36 cellular contexts compared by ENCODE assay signal in the genomic region with DNA sequence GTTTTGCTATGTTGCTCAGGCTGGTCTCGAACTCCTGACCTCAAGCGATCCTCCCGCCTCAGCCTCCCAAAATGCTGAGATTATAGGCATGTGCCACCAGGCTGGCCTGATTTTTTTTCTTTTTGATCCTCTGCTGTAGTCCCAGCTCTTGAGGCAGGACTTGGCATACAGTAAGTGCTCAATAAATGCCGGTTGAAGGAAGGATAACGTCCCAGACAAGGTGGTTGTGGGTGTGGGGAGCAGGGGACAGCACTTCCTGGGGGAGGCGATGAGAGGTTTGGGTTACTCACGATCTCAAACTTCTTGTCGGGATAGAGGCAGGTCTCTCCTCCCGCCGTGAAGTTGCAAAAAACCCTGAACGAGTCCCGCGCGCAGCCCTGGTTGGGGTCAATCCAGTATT. TPM values are rescaled to one million over a fixed set of nuclear protein-coding genes. Genes with fewer than 3 reads are reported as not detected.
"Had no signal": no experiment of that assay in that cellular context is flagged by ENCODE, and none has a peak within 500 bp of the region (broad histone marks: within the 10 kb centered on the region; RNA-seq: fewer than 3 reads in every experiment).

No MANE protein-coding gene starts in this region.

- H3K9me3 ChIP-seq: ascending aorta, gastroesophageal sphincter, psoas muscle, sigmoid colon, thoracic aorta, uterus had no signal

- H3K4me1 Mint-ChIP-seq: activated naive CD4-positive, alpha-beta T cell treated with anti-CD3 and anti-CD28 coated beads, Interleukin-2, amount 10 ng/mL, durations not matched to agents 7 days and 5 days; mesothelial cell of epicardium; nephron progenitor cell had no signal

- H2AFZ ChIP-seq: parathyroid adenoma had no signal

- H3K4me3 Mint-ChIP-seq: activated naive CD4-positive, alpha-beta T cell treated with anti-CD3 and anti-CD28 coated beads, Interleukin-2, amount 10 ng/mL, durations not matched to agents 7 days and 5 days; activated naive CD8-positive, alpha-beta T cell treated with anti-CD3 and anti-CD28 coated beads, Interleukin-2, amount 10 ng/mL, durations not matched to agents 7 days and 5 days; activated T-helper 1 cell treated with anti-CD3 and anti-CD28 coated beads, Interleukin-12 subunit alpha, Interleukin-12 subunit beta, Interleukin-2, Interleukin-4 antibody, amounts not matched to agents 30 ng/mL and 10 ng/mL and 1 ng/mL, durations not matched to agents 14 hours and 24 hours and 36 hours; effector memory CD8-positive, alpha-beta T cell; immature natural killer cell; mesothelial cell of epicardium; nephron progenitor cell; stimulated activated effector memory CD8-positive, alpha-beta T cell treated with anti-CD3 and anti-CD28 coated beads, Interleukin-12 subunit alpha, Interleukin-12 subunit beta, amount 100 ng/mL, for 72 hours; stimulated activated naive CD8-positive, alpha-beta T cell treated with anti-CD3 and anti-CD28 coated beads, Interleukin-15, Interleukin-2, amounts not matched to agents 100 ng/mL and 50 ng/mL, for 24 hours; type B pancreatic cell had no signal

- H3K36me3 Mint-ChIP-seq: activated naive CD4-positive, alpha-beta T cell treated with anti-CD3 and anti-CD28 coated beads, Interleukin-2, amount 10 ng/mL, durations not matched to agents 7 days and 5 days; activated naive CD8-positive, alpha-beta T cell treated with anti-CD3 and anti-CD28 coated beads, Interleukin-2, amount 10 ng/mL, durations not matched to agents 7 days and 5 days; mesothelial cell of epicardium; naive B cell; type B pancreatic cell had no signal

- H3K4me3 ChIP-seq: ascending aorta, gastroesophageal sphincter, psoas muscle, sigmoid colon, thoracic aorta, uterus had no signal

- H3K79me2 ChIP-seq: parathyroid adenoma had no signal

- H3K27ac Mint-ChIP-seq: activated naive CD4-positive, alpha-beta T cell treated with anti-CD3 and anti-CD28 coated beads, Interleukin-2, amount 10 ng/mL, durations not matched to agents 7 days and 5 days; activated naive CD8-positive, alpha-beta T cell treated with anti-CD3 and anti-CD28 coated beads, Interleukin-2, amount 10 ng/mL, durations not matched to agents 7 days and 5 days; activated T-helper 1 cell treated with anti-CD3 and anti-CD28 coated beads, Interleukin-12 subunit alpha, Interleukin-12 subunit beta, Interleukin-2, Interleukin-4 antibody, amounts not matched to agents 30 ng/mL and 10 ng/mL and 1 ng/mL, durations not matched to agents 14 hours and 24 hours and 36 hours; effector memory CD8-positive, alpha-beta T cell; immature natural killer cell; mesothelial cell of epicardium; nephron progenitor cell; stimulated activated naive CD8-positive, alpha-beta T cell treated with anti-CD3 and anti-CD28 coated beads, Interleukin-15, Interleukin-2, amounts not matched to agents 100 ng/mL and 50 ng/mL, for 24 hours; type B pancreatic cell had no signal

- H3K9ac ChIP-seq: parathyroid adenoma had no signal

- H3K36me3 ChIP-seq: ascending aorta, brain microvascular endothelial cell, thoracic aorta, uterus had no signal

- H3K4me1 ChIP-seq: ascending aorta, gastroesophageal sphincter, parathyroid adenoma, psoas muscle, sigmoid colon, uterus had no signal

- ATAC-seq: activated CD4-positive, CD25-positive, alpha-beta regulatory T cell treated with anti-CD3 and anti-CD28 coated beads, Interleukin-2, amount 50 U/mL, for 24 hours; effector memory CD8-positive, alpha-beta T cell; gastroesophageal sphincter; left colon; psoas muscle; stimulated activated effector memory CD8-positive, alpha-beta T cell treated with anti-CD3 and anti-CD28 coated beads, Interleukin-12 subunit alpha, Interleukin-12 subunit beta, amount 100 ng/mL, for 72 hours had no signal

- H3K27me3 ChIP-seq: ascending aorta, brain microvascular endothelial cell, uterus had no signal

- H3K27ac ChIP-seq: ascending aorta, brain microvascular endothelial cell, gastroesophageal sphincter, parathyroid adenoma, psoas muscle, sigmoid colon, thoracic aorta, uterus, VCaP had no signal

- DNase-seq: activated CD4-positive, alpha-beta T cell treated with anti-CD3 and anti-CD28 coated beads, Interleukin-2, amount 50 U/mL, for 48 hours; activated CD8-positive, alpha-beta memory T cell treated with anti-CD3 and anti-CD28 coated beads for 24 hours; activated effector memory CD4-positive, alpha-beta T cell treated with anti-CD3 and anti-CD28 coated beads, Interleukin-2, amount 50 U/mL, for 16 hours; activated naive CD4-positive, alpha-beta T cell treated with anti-CD3 and anti-CD28 coated beads, Interleukin-2, amount 10 ng/mL, durations not matched to agents 7 days and 5 days; activated naive CD8-positive, alpha-beta T cell treated with anti-CD3 and anti-CD28 coated beads, Interleukin-2, amount 10 ng/mL, durations not matched to agents 7 days and 5 days; brain microvascular endothelial cell; cortex of kidney; effector memory CD8-positive, alpha-beta T cell; erythroblast; head of caudate nucleus; hippocampal formation; immature natural killer cell; kidney; left colon; naive B cell; psoas muscle; sigmoid colon; small intestine; stimulated activated CD4-positive, alpha-beta T cell treated with anti-CD3 and anti-CD28 coated beads, Interleukin-4, amount 100 ng/mL, for 24 hours; T-helper 1 cell; uterus had no signal

- H3K9me3 Mint-ChIP-seq: activated naive CD4-positive, alpha-beta T cell treated with anti-CD3 and anti-CD28 coated beads, Interleukin-2, amount 10 ng/mL, durations not matched to agents 7 days and 5 days; activated naive CD8-positive, alpha-beta T cell treated with anti-CD3 and anti-CD28 coated beads, Interleukin-2, amount 10 ng/mL, durations not matched to agents 7 days and 5 days; activated T-helper 1 cell treated with anti-CD3 and anti-CD28 coated beads, Interleukin-12 subunit alpha, Interleukin-12 subunit beta, Interleukin-2, Interleukin-4 antibody, amounts not matched to agents 30 ng/mL and 10 ng/mL and 1 ng/mL, durations not matched to agents 14 hours and 24 hours and 36 hours; effector memory CD8-positive, alpha-beta T cell; immature natural killer cell; mesothelial cell of epicardium; nephron progenitor cell; stimulated activated effector memory CD8-positive, alpha-beta T cell treated with anti-CD3 and anti-CD28 coated beads, Interleukin-12 subunit alpha, Interleukin-12 subunit beta, amount 100 ng/mL, for 72 hours; stimulated activated naive CD8-positive, alpha-beta T cell treated with anti-CD3 and anti-CD28 coated beads, Interleukin-15, Interleukin-2, amounts not matched to agents 100 ng/mL and 50 ng/mL, for 24 hours; type B pancreatic cell had no signal

RNA-seq across cellular contexts. Expression of a gene that starts 44.3 kb away (rescaled TPM):
- polyA plus RNA-seq: immature natural killer cell had no signal

RNA-seq across cellular contexts. Expression of a gene that starts 47.3 kb away (rescaled TPM):
- total RNA-seq: activated naive CD8-positive, alpha-beta T cell treated with anti-CD3 and anti-CD28 coated beads, Interleukin-2, amount 10 ng/mL, durations not matched to agents 7 days and 5 days; activated T-helper 1 cell treated with anti-CD3 and anti-CD28 coated beads, Interleukin-12 subunit alpha, Interleukin-12 subunit beta, Interleukin-2, Interleukin-4 antibody, amounts not matched to agents 30 ng/mL and 10 ng/mL and 1 ng/mL, durations not matched to agents 14 hours and 24 hours and 36 hours; ascending aorta; cardiac septum; chondrocyte; gastroesophageal sphincter; kidney; left colon; lower leg skin; mesothelial cell of epicardium; psoas muscle; sigmoid colon; thoracic aorta; uterus had no signal
- polyA plus RNA-seq: immature natural killer cell, psoas muscle, sigmoid colon, small intestine had no signal
